Comparison of ENCODE assay signal across 8 cellular contexts in the genomic region with DNA sequence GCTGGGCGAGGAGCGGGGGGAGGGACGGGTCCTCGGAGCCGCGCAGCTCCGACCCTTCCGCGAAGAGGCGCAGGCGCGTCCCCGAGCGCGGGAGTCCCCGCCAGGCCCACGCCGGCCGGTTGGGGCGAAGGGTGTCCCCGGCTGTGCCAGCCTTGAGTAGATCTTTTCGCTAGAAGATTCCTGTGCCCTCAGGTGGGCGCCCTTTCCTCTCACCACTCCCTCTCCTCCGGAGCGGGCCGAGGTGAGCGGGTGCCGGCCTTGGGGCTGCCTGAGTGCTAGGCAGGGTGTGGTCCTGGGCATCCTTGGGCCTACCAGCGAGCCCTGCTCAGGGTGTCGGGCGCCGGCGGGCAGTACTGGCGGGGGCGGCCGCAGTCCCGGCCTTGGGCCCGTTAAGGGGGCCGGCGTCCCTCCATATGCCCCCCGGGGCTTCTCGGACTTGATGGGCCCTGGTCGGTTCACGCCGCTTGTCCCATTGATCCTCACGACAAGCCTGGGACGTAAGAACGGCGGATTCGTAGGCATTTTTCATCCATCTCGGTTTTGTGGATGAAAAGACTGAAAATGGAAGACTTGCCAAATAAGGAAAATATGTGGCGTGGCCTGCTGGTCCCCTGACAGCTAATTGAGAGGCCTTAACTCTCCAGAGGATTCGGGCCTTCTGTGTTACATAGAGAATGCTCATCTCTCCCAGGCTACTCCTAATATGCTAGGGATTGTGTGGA. TPM values are rescaled to one million over a fixed set of nuclear protein-coding genes. Genes with fewer than 3 reads are reported as not detected.
A peak's percentile ranks its signal among the peaks of the same experiment; 100 is the strongest.
DNase-seq lines count a peak whose midpoint lies in the region; ATAC-seq, FAIRE-seq and TF ChIP-seq lines count a peak whose summit lies in the region.

No MANE protein-coding gene starts in this region.

- peaks cover 9% of the 10 kb centered on the region for H3K79me2 ChIP-seq in HepG2 (ENCODE audit: insufficient read depth, low read length)

- WGBS in A549 (ENCODE audit: missing lambda C conversion rate) = 3% methylated on average over 34 of the region's 53 CpGs
- 6% methylated on average over 20 of the region's 53 CpGs for WGBS in HepG2 (ENCODE audit: low lambda C conversion rate)

- POLR2A ChIA-PET in A549 (lab: Yijun Ruan, JAX) (interaction anchor here (1.0 to 2.2 kb wide), 7 partner anchors 9 to 476 kb away, joined by 3 to 11 read pairs (median 4); a partner anchor contains a TSS), HepG2 (lab: Yijun Ruan, JAX) (interaction anchor here (1.1 to 2.3 kb wide), 2 partner anchors 9 to 22 kb away, joined by 4 to 17 read pairs; no protein-coding TSS in a partner anchor)

- intact Hi-C loops in HepG2 (cut with micrococcal nuclease; ENCODE audit: unreplicated experiment) = no loop called here

- H3K4me1 ChIP-seq in A549 (peaks cover 11% of the 10 kb centered on the region; the same call in 2 of the 3 replicates), HepG2 (ENCODE audit: insufficient read depth, low read length) (peaks cover 36% of the 10 kb centered on the region)

- no peak for FAIRE-seq in A549 (lab: Jason Lieb, UNC)
- FAIRE-seq in HepG2 (lab: Jason Lieb, UNC) = peak; percentile 46

- peak; percentile 83 to 85 for ATAC-seq in A549
- ATAC-seq in GM18505 (IDR thresholded peaks at IDR 0.05; ENCODE audit: unreplicated experiment) = peak; percentile 39
- peak; percentile 44 for ATAC-seq in HG02973 (IDR thresholded peaks at IDR 0.05; ENCODE audit: unreplicated experiment)
- peak; percentile 72 for ATAC-seq in HepG2

- no peaks in the 10 kb centered on the region for H3K36me3 ChIP-seq in HepG2 (replicated peaks in 1 of 2; ENCODE audit: control insufficient read depth in 1 of 2, insufficient read depth in 2 of 2, low read length in 2 of 2)

- H3K4me2 ChIP-seq in A549 = peak overlapping the region; percentile 76
- H3K4me2 ChIP-seq in HepG2 (ENCODE audit: low read depth, low read length) = peak overlapping the region; percentile 69

- H3K9ac ChIP-seq in HepG2 (ENCODE audit: insufficient read depth, low read depth, low read length) = peak overlapping the region; percentile 77

- no peaks in the 10 kb centered on the region for H3K27me3 ChIP-seq in HepG2 (ENCODE audit: control insufficient read depth in 1 of 2, insufficient read depth in 2 of 2, low read length in 2 of 2)

- CTCF ChIA-PET in A549 (lab: Yijun Ruan, JAX) = interaction anchor here (0.8 to 2.0 kb wide), 5 partner anchors 14 to 117 kb away, joined by 3 to 6 read pairs (median 5); no protein-coding TSS in a partner anchor
- CTCF ChIA-PET in HepG2 (lab: Yijun Ruan, JAX; ENCODE audit: low intra/inter-chr PET ratio, low total read pairs) = no interaction called here

- 0 out of 2 replicates have a peak, but pooled peaks cover 4% of the 10 kb centered on the region for H4K20me1 ChIP-seq in HepG2 (ENCODE audit: insufficient read depth, low read length)

- H3K9me3 ChIP-seq in A549 (peaks cover 4% of the 10 kb centered on the region; the same call in 1 of the 3 replicates), HepG2 (ENCODE audit: low read length) (no peaks in the 10 kb centered on the region)

- DNase-seq in A549 (ENCODE audit: low read depth in 1 of 2, low spot score in 1 of 2) = peak; percentile 53 to 64
- DNase-seq in NCI-H2107 treated with DMSO at 0.1 percent for 48 hours (lab: John Stamatoyannopoulos, UW; ENCODE audit: unreplicated experiment) = peak; percentile 21
- DNase-seq in activated CD4-positive, alpha-beta T cell treated with anti-CD3 and anti-CD28 coated beads for 24 hours (ENCODE audit: low read depth in 2 of 2) = peak; percentile 27 to 50
- peak; percentile 78 for DNase-seq in coronary artery (ENCODE audit: low spot score)
- DNase-seq in HepG2 (ENCODE audit: low spot score) = peak; percentile 15
- peak; percentile 69 for DNase-seq in stimulated activated CD4-positive, alpha-beta T cell treated with anti-CD3 and anti-CD28 coated beads, Interleukin-4, amount 100 ng/mL, for 1 hour

- H2AFZ ChIP-seq in HepG2 (ENCODE audit: low read length) = no peak overlapping the region

- no peak for TF ChIP-seq POLR2A in A549 (IDR thresholded peaks at IDR 0.05; ENCODE audit: low read length)
- TF ChIP-seq POLR2A in GM18505 (IDR thresholded peaks at IDR 0.05; ENCODE audit: borderline replicate concordance, extremely low read depth, insufficient read depth, insufficient read length) = no peak
- 0 out of 4 replicates have a peak, but pooled peaks of 1 of the 2 experiments have one; percentile 1 for TF ChIP-seq POLR2A in HepG2 (IDR thresholded peaks at IDR 0.05; ENCODE audit: insufficient read depth in 1 of 2, low read depth in 2 of 2, low read length in 2 of 2)

- H3K4me3 ChIP-seq in A549 (peak overlapping the region; percentile 93), coronary artery (peak overlapping the region; percentile 88), HepG2 (replicated peaks in 1 of 3; ENCODE audit: insufficient read depth in 1 of 3, low read depth in 2 of 3, low read length in 3 of 3) (peak overlapping the region; percentile 60 to 89 (median 87))

- no peak for TF ChIP-seq EP300 in A549 (IDR thresholded peaks at IDR 0.05)
- TF ChIP-seq EP300 in HepG2 (IDR thresholded peaks at IDR 0.05; ENCODE audit: low read depth in 2 of 2, low read length in 2 of 2) = no peak
- TF ChIP-seq EP300 in HepG2 (CRISPR knock-in tag; IDR thresholded peaks at IDR 0.05; ENCODE audit: borderline replicate concordance) = no peak

- H3K27ac ChIP-seq in A549 (peak overlapping the region; percentile 96 to 97), coronary artery (peak overlapping the region; percentile 93 to 95), HepG2 (ENCODE audit: extremely low read length, insufficient read depth, low read length) (peak overlapping the region; percentile 67)

- TF ChIP-seq RAD21 in A549 (conservative IDR thresholded peaks at IDR 0.05 in 1 of 2, IDR thresholded peaks at IDR 0.05 in 1 of 2) (no peak), HepG2 (CRISPR knock-in tag; IDR thresholded peaks at IDR 0.05) (no peak)

- TF ChIP-seq CTCF in A549 (IDR thresholded peaks at IDR 0.05) (0 out of 3 replicates have a peak, but pooled peaks have one; percentile 15), coronary artery (IDR thresholded peaks at IDR 0.05) (no peak), HepG2 (CRISPR knock-in tag; IDR thresholded peaks at IDR 0.05) (peak; percentile 35; the same call in 1 of the 2 replicates)

- BruUV-seq in HepG2 (replicated peaks; lab: Mats Ljungman, UMichigan) = TSS peak; percentile 51

- in situ Hi-C loops in HepG2 (cut with HindIII; ENCODE audit: extremely low pct_ligation_motif_present, low pct_unique_long_range_greater_than_20kb) = no loop called here

TF ChIP-seq in A549, 52 proteins besides CTCF, POLR2A, EP300 and RAD21 (continues in another document):
- TF ChIP-seq CHD2 (IDR thresholded peaks at IDR 0.05; ENCODE audit: low read length, partially characterized antibody) (no peak), HOXA7 (CRISPR knock-in tag; IDR thresholded peaks at IDR 0.05) (no peak), ESRRA (IDR thresholded peaks at IDR 0.05; ENCODE audit: borderline replicate concordance, low read length) (no peak)

TF ChIP-seq in HepG2, 621 proteins besides CTCF, POLR2A, EP300 and RAD21 (continues in another document):
- TF ChIP-seq TBX2 (CRISPR knock-in tag; IDR thresholded peaks at IDR 0.05; ENCODE audit: borderline replicate concordance) (no peak), ETV6 (CRISPR knock-in tag; conservative IDR thresholded peaks at IDR 0.05) (no peak), NR2F6 (IDR thresholded peaks at IDR 0.05) (no peak), NR2F6 (CRISPR knock-in tag; IDR thresholded peaks at IDR 0.05) (no peak), JARID2 (CRISPR knock-in tag; IDR thresholded peaks at IDR 0.05; ENCODE audit: insufficient replicate concordance) (no peak), ZNF564 (CRISPR knock-in tag; IDR thresholded peaks at IDR 0.05) (0 out of 2 replicates have a peak, but pooled peaks have one; percentile 5)
- TF ChIP-seq, protein P1, sequence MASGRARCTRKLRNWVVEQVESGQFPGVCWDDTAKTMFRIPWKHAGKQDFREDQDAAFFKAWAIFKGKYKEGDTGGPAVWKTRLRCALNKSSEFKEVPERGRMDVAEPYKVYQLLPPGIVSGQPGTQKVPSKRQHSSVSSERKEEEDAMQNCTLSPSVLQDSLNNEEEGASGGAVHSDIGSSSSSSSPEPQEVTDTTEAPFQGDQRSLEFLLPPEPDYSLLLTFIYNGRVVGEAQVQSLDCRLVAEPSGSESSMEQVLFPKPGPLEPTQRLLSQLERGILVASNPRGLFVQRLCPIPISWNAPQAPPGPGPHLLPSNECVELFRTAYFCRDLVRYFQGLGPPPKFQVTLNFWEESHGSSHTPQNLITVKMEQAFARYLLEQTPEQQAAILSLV (CRISPR knock-in tag; IDR thresholded peaks at IDR 0.05; ENCODE audit: borderline replicate concordance) = no peak

RNA-seq across cellular contexts. Expression of a gene that starts 0.7 kb away (rescaled TPM):
- polyA plus RNA-seq in A549 (2011; rRNA removed) (99.3 and 112 TPM in 2 replicates), A549 (2017; fragmentation: RNase III; extraction: RNeasy Plus Mini Kit Qiagen cat#74134 plus additional on column Dnase treatment) (104 to 109 TPM (median 106 TPM) in 3 replicates), HepG2 (2011; rRNA removed) (27.8 and 35.9 TPM in 2 replicates)
- 50.7 and 60.6 TPM in 2 replicates for polyA plus RNA-seq in A549 (2012; cell fraction: cytosol; rRNA removed)
- polyA plus RNA-seq in A549 (2012; cell fraction: nucleus; rRNA removed) = 26.1 and 35.0 TPM in 2 replicates
- polyA minus RNA-seq in A549 (2011; rRNA and poly(A)+ RNA removed) = 26.5 and 31.2 TPM in 2 replicates
- 7.8 and 18.1 TPM in 2 replicates for total RNA-seq in HepG2 (2016; rRNA removed; fragmentation: Illumina TruSeq; extraction: Trizol)
- 3.9 and 4.1 TPM in 2 replicates for total RNA-seq in HepG2 (2016; cell fraction: cytosol; rRNA removed; fragmentation: Illumina TruSeq; extraction: Trizol; ENCODE audit: low read depth)
- total RNA-seq in HepG2 (2016; cell fraction: insoluble cytoplasmic fraction; rRNA removed; fragmentation: Illumina TruSeq; extraction: Trizol) = 9.1 and 17.5 TPM in 2 replicates
- total RNA-seq in HepG2 (2016; cell fraction: membrane; rRNA removed; fragmentation: Illumina TruSeq; extraction: Trizol) = 7.7 and 8.1 TPM in 2 replicates
- total RNA-seq in HepG2 (2016; cell fraction: nucleus; rRNA removed; fragmentation: Illumina TruSeq; extraction: Trizol) = 16.1 and 18.0 TPM in 2 replicates
- 16.4 and 34.9 TPM in 2 replicates for polyA plus RNA-seq in HepG2 (2011; cell fraction: cytosol; rRNA removed)
- polyA plus RNA-seq in HepG2 (2011; cell fraction: nucleus; rRNA removed) = 4.6 and 11.0 TPM in 2 replicates
- polyA plus RNA-seq in HepG2 (2012) = 21.7 and 21.9 TPM in 2 replicates
- 3.8 and 4.1 TPM in 2 replicates for polyA plus RNA-seq in HepG2 (2016; cell fraction: cytosol; fragmentation: Illumina TruSeq; extraction: Trizol; ENCODE audit: low read depth)
- 10.2 and 13.3 TPM in 2 replicates for polyA plus RNA-seq in HepG2 (2016; cell fraction: insoluble cytoplasmic fraction; fragmentation: Illumina TruSeq; extraction: Trizol; ENCODE audit: low read depth)
- polyA plus RNA-seq in HepG2 (2016; cell fraction: membrane; fragmentation: Illumina TruSeq; extraction: Trizol; ENCODE audit: low read depth) = 6.0 and 6.5 TPM in 2 replicates
- 26.5 and 33.6 TPM in 2 replicates for polyA plus RNA-seq in HepG2 (2016; cell fraction: nucleus; fragmentation: Illumina TruSeq; extraction: Trizol; ENCODE audit: insufficient read depth, low read depth)
- 8.8 and 84.1 TPM in 2 replicates for polyA minus RNA-seq in HepG2 (2011; rRNA and poly(A)+ RNA removed; ENCODE audit: low replicate concordance)
- 12.9 and 16.5 TPM in 2 replicates for polyA minus RNA-seq in HepG2 (2011; cell fraction: cytosol; rRNA and poly(A)+ RNA removed)
- polyA minus RNA-seq in HepG2 (2011; cell fraction: nucleus; rRNA and poly(A)+ RNA removed) = 6.3 and 10.9 TPM in 2 replicates

Comparison
In these comparisons a context has a peak if more than half of its experiments do, and no peak if none do; other contexts are left out.
1. Peak in every context shown above with its lines: DNase-seq, ATAC-seq, H3K4me3 ChIP-seq and H3K27ac ChIP-seq.
2. DNase-seq: peak in every context shown above with its lines; median percentile 78 in coronary artery; 69 in stimulated activated CD4-positive, alpha-beta T cell treated with anti-CD3 and anti-CD28 coated beads, Interleukin-4, amount 100 ng/mL, for 1 hour; 58 in A549; 38 in activated CD4-positive, alpha-beta T cell treated with anti-CD3 and anti-CD28 coated beads for 24 hours; 21 in NCI-H2107 treated with DMSO at 0.1 percent for 48 hours; 15 in HepG2.